In genomic region chr12:76936562-76937185, GRCh38 we compare ENCODE assay signal across 25 cellular contexts. TPM values are rescaled to one million over a fixed set of nuclear protein-coding genes. Genes with fewer than 3 reads are reported as not detected.
A peak's percentile ranks its signal among the peaks of the same experiment; 100 is the strongest.
DNase-seq lines count a peak whose midpoint lies in the region; ATAC-seq and TF ChIP-seq lines count a peak whose summit lies in the region.
"Had no signal": no experiment of that assay in that cellular context is flagged by ENCODE, and none has a peak within 500 bp of the region (broad histone marks: within the 10 kb centered on the region; RNA-seq: fewer than 3 reads in every experiment).

No MANE protein-coding gene starts in this region.

- TF ChIP-seq CTCF in GM23338 (conservative IDR thresholded peaks at IDR 0.05; ENCODE audit: low read depth in 2 of 2) (peak in 1 of 2 experiments; percentile 32; a peak in 2 of 4 replicates), OCI-LY1 (IDR thresholded peaks at IDR 0.05; ENCODE audit: low read length) (no peak), endodermal cell (conservative IDR thresholded peaks at IDR 0.05) (no peak), testis (IDR thresholded peaks at IDR 0.05) (no peak), natural killer cell (IDR thresholded peaks at IDR 0.05) (no peak)

- H3K36me3 Mint-ChIP-seq in GM23338 (ENCODE audit: low read depth) (no peaks in the 10 kb centered on the region), endodermal cell (ENCODE audit: low read depth) (no peaks in the 10 kb centered on the region), natural killer cell (no peaks in the 10 kb centered on the region)
- H3K36me3 Mint-ChIP-seq: CD4-positive, alpha-beta memory T cell had no signal

- H3K9me3 Mint-ChIP-seq in GM23338 (peaks cover 4% of the 10 kb centered on the region; the same call in 1 of the 3 replicates), endodermal cell (peaks cover 5% of the 10 kb centered on the region), natural killer cell (no peaks in the 10 kb centered on the region)

- H3K4me1 ChIP-seq in GM23338 (ENCODE audit: insufficient read depth) (no peaks in the 10 kb centered on the region), OCI-LY1 (ENCODE audit: insufficient read depth, low read length, severe bottlenecking) (no peaks in the 10 kb centered on the region), endodermal cell (ENCODE audit: control insufficient read depth, insufficient read depth, low read length) (no peaks in the 10 kb centered on the region), testis (no peaks in the 10 kb centered on the region)
- H3K4me1 ChIP-seq: Caco-2 had no signal

- DNase-seq in GM23338 (ENCODE audit: low spot score) (peak; percentile 20), endodermal cell (peak; percentile 53), testis (peak; percentile 15), natural killer cell (no peak), G401 (ENCODE audit: low spot score) (no peak)
- DNase-seq in stimulated activated CD4-positive, alpha-beta T cell treated with anti-CD3 and anti-CD28 coated beads, Interleukin-4, amount 100 ng/mL, for 24 hours: no peak
- DNase-seq: ACHN; Caco-2; CD4-positive, alpha-beta memory T cell; DMS 273 treated with DMSO at 0.1 percent for 48 hours; DND-41; GOT3; NCI-H1417; NCI-H1694 treated with DMSO at 0.1 percent for 48 hours; NCI-H2081 treated with DMSO at 0.1 percent for 48 hours; NCI-H2171 treated with DMSO at 0.1 percent for 48 hours; NCI-H526; PC-9; RPMI8226; SHP77 treated with DMSO at 0.1 percent for 48 hours; SK-N-SH had no signal

- H3K27me3 ChIP-seq in GM23338 (ENCODE audit: insufficient read depth): no peaks in the 10 kb centered on the region
- no peaks in the 10 kb centered on the region for H3K27me3 ChIP-seq in OCI-LY1 (ENCODE audit: insufficient read depth, low read length)
- H3K27me3 ChIP-seq in endodermal cell (ENCODE audit: control insufficient read depth, insufficient read depth, low read length, poor library complexity, severe bottlenecking): no peaks in the 10 kb centered on the region
- no peaks in the 10 kb centered on the region for H3K27me3 ChIP-seq in testis
- H3K27me3 ChIP-seq: BLaER1 treated with 17β-estradiol and CSF1 and Interleukin-3, amounts not matched to agents 10 nM and 100 nM had no signal

- H3K9me2 ChIP-seq in GM23338 (ENCODE audit: insufficient read depth): 0 out of 2 replicates have a peak, but pooled peaks cover 8% of the 10 kb centered on the region
- H3K9me2 ChIP-seq in OCI-LY1 (ENCODE audit: low read depth, low read length): no peaks in the 10 kb centered on the region
- H3K9me2 ChIP-seq: SK-N-SH had no signal

- intact Hi-C loops in testis (cut with DNase I; ENCODE audit: low total_unique reads) (no loop called here), natural killer cell (cut with micrococcal nuclease) (no loop called here)

- H4K20me1 ChIP-seq in GM23338 (replicated peaks; ENCODE audit: insufficient read depth): no peaks in the 10 kb centered on the region
- H4K20me1 ChIP-seq in OCI-LY1 (ENCODE audit: insufficient read depth, low read length): no peaks in the 10 kb centered on the region
- H4K20me1 ChIP-seq: BLaER1 treated with 17β-estradiol and CSF1 and Interleukin-3, amounts not matched to agents 10 nM and 100 nM had no signal

- TF ChIP-seq POLR2A in testis (IDR thresholded peaks at IDR 0.05): no peak

- H3K27ac ChIP-seq in GM23338 (ENCODE audit: low read depth): no peak overlapping the region
- no peak overlapping the region for H3K27ac ChIP-seq in OCI-LY1 (ENCODE audit: low read depth, low read length, poor library complexity, severe bottlenecking)
- no peak overlapping the region for H3K27ac ChIP-seq in endodermal cell (ENCODE audit: low read depth, low read length)
- H3K27ac ChIP-seq in testis: no peak overlapping the region
- H3K27ac ChIP-seq: BLaER1 treated with 17β-estradiol and CSF1 and Interleukin-3, amounts not matched to agents 10 nM and 100 nM; HL-60; KMS-11; PC-9 had no signal

- in situ Hi-C loops in G401 (cut with HindIII; ENCODE audit: low sequenced_read_pairs): no loop called here

- WGBS in endodermal cell (ENCODE audit: insufficient coverage in 1 of 2, insufficient read length in 1 of 2), 2 experiments: 93 to 97% methylated on average over 12 to 13 of the region's 13 CpGs
- 77 to 79% methylated on average over 13 of the region's 13 CpGs for WGBS in testis, 2 donors

- H2AFZ ChIP-seq in GM23338 (peak overlapping the region; percentile 92), OCI-LY1 (ENCODE audit: low read length) (peak overlapping the region; percentile 54; the same call in 1 of the 2 replicates)
- H2AFZ ChIP-seq: PC-9 had no signal

- H3F3A ChIP-seq in GM23338 (replicated peaks; ENCODE audit: low read depth) (no peaks in the 10 kb centered on the region), OCI-LY1 (ENCODE audit: insufficient read depth, low read length) (no peaks in the 10 kb centered on the region)

- H3K4me3 Mint-ChIP-seq in GM23338 (no peak overlapping the region), endodermal cell (no peak overlapping the region), natural killer cell (no peak overlapping the region)
- H3K4me3 Mint-ChIP-seq: CD4-positive, alpha-beta memory T cell had no signal

- H3K9me3 ChIP-seq in OCI-LY1 (ENCODE audit: low read length): no peaks in the 10 kb centered on the region
- no peaks in the 10 kb centered on the region for H3K9me3 ChIP-seq in endodermal cell (ENCODE audit: control insufficient read depth, low read length)
- no peaks in the 10 kb centered on the region for H3K9me3 ChIP-seq in testis
- H3K9me3 ChIP-seq: Caco-2, SK-N-SH had no signal

- H3K9ac ChIP-seq in OCI-LY1 (ENCODE audit: low read length) (no peak overlapping the region), endodermal cell (ENCODE audit: extremely low read depth, low read length, poor library complexity, severe bottlenecking) (no peak overlapping the region)
- H3K9ac ChIP-seq: BLaER1 treated with 17β-estradiol and CSF1 and Interleukin-3, amounts not matched to agents 10 nM and 100 nM; KMS-11; SK-N-SH had no signal

- H3K79me2 ChIP-seq in GM23338 (replicated peaks; ENCODE audit: insufficient read depth): no peaks in the 10 kb centered on the region
- H3K79me2 ChIP-seq in OCI-LY1 (ENCODE audit: insufficient read depth, low read length): no peaks in the 10 kb centered on the region

- peaks cover 2% of the 10 kb centered on the region for H3K27me3 Mint-ChIP-seq in GM23338 (ENCODE audit: insufficient read depth, low read depth, poor library complexity)
- no peaks in the 10 kb centered on the region for H3K27me3 Mint-ChIP-seq in endodermal cell (ENCODE audit: insufficient read depth)
- peaks cover 2 to 9% of the 10 kb centered on the region in 2 donors for H3K27me3 Mint-ChIP-seq in natural killer cell (ENCODE audit: low read depth in 2 of 2)

- H3K27ac Mint-ChIP-seq in GM23338: peak overlapping the region; percentile 63; the same call in 1 of the 2 replicates
- peak overlapping the region; percentile 30 for H3K27ac Mint-ChIP-seq in endodermal cell
- H3K27ac Mint-ChIP-seq in natural killer cell: no peak overlapping the region
- H3K27ac Mint-ChIP-seq: CD4-positive, alpha-beta memory T cell had no signal

- H3K36me3 ChIP-seq in GM23338 (ENCODE audit: insufficient read depth) (no peaks in the 10 kb centered on the region), OCI-LY1 (ENCODE audit: insufficient read depth, low read length) (no peaks in the 10 kb centered on the region), endodermal cell (ENCODE audit: control insufficient read depth, insufficient read depth, low read length) (no peaks in the 10 kb centered on the region), testis (ENCODE audit: low read depth, missing control alignments) (no peaks in the 10 kb centered on the region)
- H3K36me3 ChIP-seq: BLaER1 treated with 17β-estradiol and CSF1 and Interleukin-3, amounts not matched to agents 10 nM and 100 nM had no signal

- H3K4me1 Mint-ChIP-seq in GM23338: peaks cover 11% of the 10 kb centered on the region; the same call in 2 of the 3 replicates
- no peaks in the 10 kb centered on the region for H3K4me1 Mint-ChIP-seq in endodermal cell
- H3K4me1 Mint-ChIP-seq in natural killer cell: no peaks in the 10 kb centered on the region
- H3K4me1 Mint-ChIP-seq: CD4-positive, alpha-beta memory T cell had no signal

- ATAC-seq in GM23338: no peak
- no peak for ATAC-seq in natural killer cell

- H3K4me3 ChIP-seq in GM23338 (no peak overlapping the region), OCI-LY1 (ENCODE audit: low read depth, low read length, poor library complexity, severe bottlenecking) (no peak overlapping the region), endodermal cell (ENCODE audit: low read length) (no peak overlapping the region), testis (no peak overlapping the region)
- H3K4me3 ChIP-seq: BLaER1 treated with 17β-estradiol and CSF1 and Interleukin-3, amounts not matched to agents 10 nM and 100 nM; PC-9 had no signal

- H3K4me2 ChIP-seq in GM23338: no peak overlapping the region
- no peak overlapping the region for H3K4me2 ChIP-seq in OCI-LY1 (ENCODE audit: low read length)
- H3K4me2 ChIP-seq: BLaER1 treated with 17β-estradiol and CSF1 and Interleukin-3, amounts not matched to agents 10 nM and 100 nM; KMS-11; PC-9; SK-N-SH had no signal

TF ChIP-seq in GM23338, 12 proteins besides CTCF, POLR2A, EP300 and RAD21 (continues in another document):
- no peak for TF ChIP-seq JUNB (IDR thresholded peaks at IDR 0.05; ENCODE audit: unreplicated experiment)

RNA-seq across cellular contexts. Expression of gene CSRP2, which starts 57.9 kb away (rescaled TPM):
- total RNA-seq in GM23338 (2014; rRNA removed; shearing (Covaris generic)): 166 and 208 TPM in 2 replicates
- polyA plus RNA-seq in GM23338 (2016; fragmentation: Nextera tagmentation; extraction: Ambion mirVana) (286 and 315 TPM in 2 replicates), testis (ENCODE audit: insufficient read depth, low read depth, low replicate concordance) (54.9 TPM)
- total RNA-seq in endodermal cell (100 to 1,000 TPM in 1 of 2 donors, 10 to 100 TPM in 1; 74.7 to 121 TPM), testis (10 to 100 TPM; 14.0 to 20.1 TPM), natural killer cell (under 1 TPM in 1 of 3 donors, not detected in 2; 0.08 TPM)
- polyA plus RNA-seq in endodermal cell (2013, experiment 1 of 2): 266 TPM
- 273 TPM for polyA plus RNA-seq in endodermal cell (2013, experiment 2 of 2)
- 46.2 and 57.5 TPM in 2 replicates for total RNA-seq in G401 (2014; rRNA removed; shearing (Covaris generic))
- total RNA-seq: CD4-positive, alpha-beta memory T cell had no signal

Comparison
In these comparisons a context has a peak if more than half of its experiments do, and no peak if none do; other contexts are left out.
1. DNase-seq: peak in GM23338 (single experiment), endodermal cell (single experiment) and testis (single experiment); none in stimulated activated CD4-positive, alpha-beta T cell treated with anti-CD3 and anti-CD28 coated beads, Interleukin-4, amount 100 ng/mL, for 24 hours (single experiment), natural killer cell (single experiment) and G401 (single experiment).
2. H3K27ac Mint-ChIP-seq: peak in GM23338 (single experiment) and endodermal cell (single experiment); none in natural killer cell (0 of 2).
3. RNA of gene CSRP2, which starts 57.9 kb away (total RNA-seq): 166 to 208 TPM in GM23338, 74.7 to 121 TPM in endodermal cell, 46.2 to 57.5 TPM in G401 and 14.0 to 20.1 TPM in testis; 0.08 TPM in natural killer cell; every median in the first group is over 10 times any median in the second.